Comparison of ENCODE assay signal across 11 cellular contexts in the genomic region with DNA sequence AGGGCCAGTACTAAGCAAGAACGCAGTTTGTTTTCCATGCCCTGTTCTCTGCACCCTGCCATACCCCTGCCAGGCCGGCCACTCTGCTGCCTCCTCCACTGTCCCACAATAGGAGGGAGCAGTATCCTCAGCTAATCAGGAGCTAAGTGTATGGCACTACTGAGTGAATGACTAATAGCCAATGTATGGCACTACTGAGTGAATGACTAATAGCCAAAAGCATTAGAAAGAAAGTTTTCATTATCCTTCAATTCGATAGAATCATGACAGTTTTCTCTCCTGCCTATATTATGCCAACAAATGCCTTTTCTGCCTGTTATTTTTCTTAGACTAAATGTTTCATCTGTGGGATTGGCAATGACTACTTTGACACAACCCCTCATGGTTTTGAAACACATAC.
DNase-seq lines count a peak whose midpoint lies in the region; ATAC-seq, FAIRE-seq and TF ChIP-seq lines count a peak whose summit lies in the region.
"Had no signal": no experiment of that assay in that cellular context is flagged by ENCODE, and none has a peak within 500 bp of the region (broad histone marks: within the 10 kb centered on the region; RNA-seq: fewer than 3 reads in every experiment).

No MANE protein-coding gene starts in this region.

- ATAC-seq in GM18498 (IDR thresholded peaks at IDR 0.05; ENCODE audit: unreplicated experiment) = no peak
- no peak for ATAC-seq in HG02840 (IDR thresholded peaks at IDR 0.05; ENCODE audit: low FRiP score, unreplicated experiment)
- ATAC-seq: heart right ventricle, left ventricle myocardium superior had no signal

- TF ChIP-seq CTCF in fibroblast of villous mesenchyme (IDR thresholded peaks at IDR 0.05; ENCODE audit: insufficient read depth, low read depth, low read length) = no peak

- FAIRE-seq in urothelium cell line (lab: Jason Lieb, UNC) = no peak

- H3K4me3 ChIP-seq in fibroblast of villous mesenchyme (ENCODE audit: low read depth, low read length) = no peak overlapping the region
- H3K4me3 ChIP-seq: adrenal gland, heart right ventricle had no signal

- DNase-seq in HT1080 (ENCODE audit: low read depth) (peak; percentile 79), amniotic epithelial cell (ENCODE audit: low read depth) (peak; percentile 39), fibroblast of villous mesenchyme (ENCODE audit: low read depth) (peak; percentile 24), urothelium cell line (ENCODE audit: low spot score) (peak; percentile 50)
- DNase-seq in stimulated activated naive CD4-positive, alpha-beta T cell treated with Interleukin-2 at 50 U/mL for 16 hours (lab: John Stamatoyannopoulos, UW) = no peak
- DNase-seq: adrenal gland, heart right ventricle, left ventricle myocardium superior, NCI-H2107 had no signal
